ENCODE assay signal across 32 cellular contexts in genomic region chr2:141063410-141063809, GRCh38.
"Had no signal": no experiment of that assay in that cellular context is flagged by ENCODE, and none has a peak within 500 bp of the region (broad histone marks: within the 10 kb centered on the region; RNA-seq: fewer than 3 reads in every experiment).

No MANE protein-coding gene starts in this region.

- H3K9me3 Mint-ChIP-seq: nephron; stimulated activated memory B cell treated with anti-CD40 and anti-IgM and Interleukin-4, amounts not matched to agents 10 μg/mL and 1 μg/mL and 100 μg/mL, for 72 hours had no signal

- ATAC-seq: activated T-cell treated with anti-CD3 and anti-CD28 coated beads, Interleukin-2, amount 50 U/mL, for 4 hours; activated T-helper 17 cell treated with anti-CD3 and anti-CD28 coated beads, Interleukin-2, amount 50 U/mL, for 72 hours; stimulated activated memory B cell treated with anti-CD40 and anti-IgM and Interleukin-4, amounts not matched to agents 10 μg/mL and 1 μg/mL and 100 μg/mL, for 72 hours; stimulated activated naive CD8-positive, alpha-beta T cell treated with anti-CD3 and anti-CD28 coated beads, Interleukin-15, amount 100 ng/mL, for 72 hours; T-helper 17 cell had no signal

- H3K4me3 ChIP-seq: coronary artery, dorsolateral prefrontal cortex, left ventricle myocardium inferior, lung, ovary, prostate gland, sigmoid colon, upper lobe of left lung, vagina had no signal

- DNase-seq: activated CD4-positive, alpha-beta memory T cell treated with anti-CD3 and anti-CD28 coated beads, Interleukin-2, amount 10 ng/mL, durations not matched to agents 7 days and 5 days; activated CD4-positive, alpha-beta T cell treated with anti-CD3 and anti-CD28 coated beads for 1 hour; activated CD4-positive, alpha-beta T cell treated with anti-CD3 and anti-CD28 coated beads, Interleukin-2, amount 10 ng/mL, durations not matched to agents 7 days and 5 days; activated CD8-positive, alpha-beta memory T cell treated with anti-CD3 and anti-CD28 coated beads, Interleukin-2, amount 50 U/mL, for 48 hours; activated gamma-delta T cell treated with Interleukin-2 at 50 U/mL for 16 hours; activated naive CD4-positive, alpha-beta T cell treated with anti-CD3 and anti-CD28 coated beads, Interleukin-2, amount 50 U/mL, for 16 hours; activated T-cell treated with anti-CD3 and anti-CD28 coated beads, Interleukin-2, amount 50 U/mL, for 4 hours; amniotic stem cell; brain microvascular endothelial cell; dorsolateral prefrontal cortex; effector memory CD4-positive, alpha-beta T cell; head of caudate nucleus; hippocampal formation; left ventricle myocardium inferior; ovary; sigmoid colon; small intestine; stimulated activated CD4-positive, alpha-beta T cell treated with anti-CD3 and anti-CD28 coated beads, Interleukin-4, amount 100 ng/mL, for 24 hours; stimulated activated CD8-positive, alpha-beta memory T cell treated with anti-CD3 and anti-CD28 coated beads, Interleukin-4, amount 100 ng/mL, for 48 hours; stimulated activated naive CD8-positive, alpha-beta T cell treated with anti-CD3 and anti-CD28 coated beads, Interleukin-15, amount 100 ng/mL, for 72 hours; substantia nigra; T-helper 17 cell; upper lobe of left lung had no signal

- H3K27ac Mint-ChIP-seq: activated CD4-positive, alpha-beta memory T cell treated with anti-CD3 and anti-CD28 coated beads, Interleukin-2, amount 10 ng/mL, durations not matched to agents 7 days and 5 days; activated CD4-positive, alpha-beta T cell treated with anti-CD3 and anti-CD28 coated beads, Interleukin-2, amount 10 ng/mL, durations not matched to agents 7 days and 5 days; activated T-helper 17 cell treated with anti-CD3 and anti-CD28 coated beads, Interleukin-2, amount 50 U/mL, for 72 hours; nephron; stimulated activated memory B cell treated with anti-CD40 and anti-IgM and Interleukin-4, amounts not matched to agents 10 μg/mL and 1 μg/mL and 100 μg/mL, for 72 hours; stimulated activated naive CD8-positive, alpha-beta T cell treated with anti-CD3 and anti-CD28 coated beads, Interleukin-15, amount 100 ng/mL, for 72 hours; T-helper 17 cell had no signal

- H3K36me3 Mint-ChIP-seq: stimulated activated memory B cell treated with anti-CD40 and anti-IgM and Interleukin-4, amounts not matched to agents 10 μg/mL and 1 μg/mL and 100 μg/mL, for 72 hours had no signal

- H3K4me1 Mint-ChIP-seq: activated CD4-positive, alpha-beta memory T cell treated with anti-CD3 and anti-CD28 coated beads, Interleukin-2, amount 10 ng/mL, durations not matched to agents 7 days and 5 days; activated CD4-positive, alpha-beta T cell treated with anti-CD3 and anti-CD28 coated beads, Interleukin-2, amount 10 ng/mL, durations not matched to agents 7 days and 5 days; activated T-helper 17 cell treated with anti-CD3 and anti-CD28 coated beads, Interleukin-2, amount 50 U/mL, for 72 hours; nephron; stimulated activated memory B cell treated with anti-CD40 and anti-IgM and Interleukin-4, amounts not matched to agents 10 μg/mL and 1 μg/mL and 100 μg/mL, for 72 hours; stimulated activated naive CD8-positive, alpha-beta T cell treated with anti-CD3 and anti-CD28 coated beads, Interleukin-15, amount 100 ng/mL, for 72 hours; T-helper 17 cell had no signal

- H3K4me1 ChIP-seq: prostate gland, sigmoid colon, upper lobe of left lung, vagina had no signal

- H3K9me3 ChIP-seq: left ventricle myocardium inferior, ovary, prostate gland, sigmoid colon, upper lobe of left lung, vagina had no signal

- H3K27me3 ChIP-seq: brain microvascular endothelial cell, dorsolateral prefrontal cortex, ovary, sigmoid colon, upper lobe of left lung, vagina had no signal

- FAIRE-seq: astrocyte, islet of Langerhans had no signal

- H3K4me3 Mint-ChIP-seq: activated CD4-positive, alpha-beta memory T cell treated with anti-CD3 and anti-CD28 coated beads, Interleukin-2, amount 10 ng/mL, durations not matched to agents 7 days and 5 days; activated CD4-positive, alpha-beta T cell treated with anti-CD3 and anti-CD28 coated beads, Interleukin-2, amount 10 ng/mL, durations not matched to agents 7 days and 5 days; activated T-cell treated with anti-CD3 and anti-CD28 coated beads, Interleukin-2, amount 50 U/mL, for 4 hours; activated T-helper 17 cell treated with anti-CD3 and anti-CD28 coated beads, Interleukin-2, amount 50 U/mL, for 72 hours; nephron; stimulated activated memory B cell treated with anti-CD40 and anti-IgM and Interleukin-4, amounts not matched to agents 10 μg/mL and 1 μg/mL and 100 μg/mL, for 72 hours; stimulated activated naive CD8-positive, alpha-beta T cell treated with anti-CD3 and anti-CD28 coated beads, Interleukin-15, amount 100 ng/mL, for 72 hours; T-helper 17 cell had no signal

- H3K27me3 Mint-ChIP-seq: activated CD4-positive, alpha-beta memory T cell treated with anti-CD3 and anti-CD28 coated beads, Interleukin-2, amount 10 ng/mL, durations not matched to agents 7 days and 5 days; activated CD4-positive, alpha-beta T cell treated with anti-CD3 and anti-CD28 coated beads, Interleukin-2, amount 10 ng/mL, durations not matched to agents 7 days and 5 days; activated T-helper 17 cell treated with anti-CD3 and anti-CD28 coated beads, Interleukin-2, amount 50 U/mL, for 72 hours; stimulated activated memory B cell treated with anti-CD40 and anti-IgM and Interleukin-4, amounts not matched to agents 10 μg/mL and 1 μg/mL and 100 μg/mL, for 72 hours; stimulated activated naive CD8-positive, alpha-beta T cell treated with anti-CD3 and anti-CD28 coated beads, Interleukin-15, amount 100 ng/mL, for 72 hours; T-helper 17 cell had no signal

- H3K36me3 ChIP-seq: brain microvascular endothelial cell, left ventricle myocardium inferior, ovary, prostate gland, sigmoid colon, upper lobe of left lung, vagina had no signal

- H3K27ac ChIP-seq: brain microvascular endothelial cell, coronary artery, dorsolateral prefrontal cortex, left ventricle myocardium inferior, ovary, prostate gland, sigmoid colon, upper lobe of left lung, vagina had no signal
